ENCODE assay signal across 2 cellular contexts in genomic region chr10:48745662-48746245, GRCh38.
TF ChIP-seq lines count a peak whose summit lies in the region.

No MANE protein-coding gene starts in this region.

TF ChIP-seq in A549, 52 proteins besides CTCF, POLR2A, EP300 and RAD21:
- TF ChIP-seq KDM5A (IDR thresholded peaks at IDR 0.05) (no peak), HOXB13 (CRISPR knock-in tag; IDR thresholded peaks at IDR 0.05; ENCODE audit: low read depth) (no peak), ZC3H11A (IDR thresholded peaks at IDR 0.05) (no peak), MAZ (IDR thresholded peaks at IDR 0.05; ENCODE audit: borderline replicate concordance, low read depth, low read length) (no peak), RFX5 (IDR thresholded peaks at IDR 0.05) (no peak), CBX8 (IDR thresholded peaks at IDR 0.05) (no peak), PBX3 (IDR thresholded peaks at IDR 0.05) (no peak), ATOH8 (CRISPR knock-in tag; IDR thresholded peaks at IDR 0.05; ENCODE audit: low read depth) (no peak), CEBPB (IDR thresholded peaks at IDR 0.05) (no peak), HOXA7 (CRISPR knock-in tag; IDR thresholded peaks at IDR 0.05) (no peak), CHD4 (IDR thresholded peaks at IDR 0.05; ENCODE audit: borderline replicate concordance) (no peak), MAFK (IDR thresholded peaks at IDR 0.05; ENCODE audit: partially characterized antibody) (no peak), BCL3 (IDR thresholded peaks at IDR 0.05) (no peak), RCOR1 (IDR thresholded peaks at IDR 0.05; ENCODE audit: low read depth, low read length) (no peak), HES2 (IDR thresholded peaks at IDR 0.05) (no peak), ZSCAN20 (CRISPR knock-in tag; IDR thresholded peaks at IDR 0.05) (no peak)

TF ChIP-seq in H1, 55 proteins besides CTCF, POLR2A, EP300 and RAD21:
- TF ChIP-seq KDM5A (IDR thresholded peaks at IDR 0.05; ENCODE audit: low read length): no peak
- TF ChIP-seq EGR1 (IDR thresholded peaks at IDR 0.05; ENCODE audit: borderline replicate concordance, low read depth, low read length): no peak
- TF ChIP-seq POU5F1 (IDR thresholded peaks at IDR 0.05; ENCODE audit: low read depth, low read length): no peak
- no peak for TF ChIP-seq CHD7 (IDR thresholded peaks at IDR 0.05; ENCODE audit: insufficient replicate concordance, low read length)
- TF ChIP-seq RXRA (IDR thresholded peaks at IDR 0.05; ENCODE audit: insufficient read depth, low read depth, low read length): no peak
- no peak for TF ChIP-seq MAX (IDR thresholded peaks at IDR 0.05)
- TF ChIP-seq KDM1A (IDR thresholded peaks at IDR 0.05; ENCODE audit: borderline replicate concordance, low read length): no peak
- no peak for TF ChIP-seq CHD2 (IDR thresholded peaks at IDR 0.05; ENCODE audit: low read length)
- no peak for TF ChIP-seq GABPA (IDR thresholded peaks at IDR 0.05; ENCODE audit: borderline replicate concordance, insufficient read depth, low read length)
